11 cellular contexts compared by ENCODE assay signal in the genomic region with DNA sequence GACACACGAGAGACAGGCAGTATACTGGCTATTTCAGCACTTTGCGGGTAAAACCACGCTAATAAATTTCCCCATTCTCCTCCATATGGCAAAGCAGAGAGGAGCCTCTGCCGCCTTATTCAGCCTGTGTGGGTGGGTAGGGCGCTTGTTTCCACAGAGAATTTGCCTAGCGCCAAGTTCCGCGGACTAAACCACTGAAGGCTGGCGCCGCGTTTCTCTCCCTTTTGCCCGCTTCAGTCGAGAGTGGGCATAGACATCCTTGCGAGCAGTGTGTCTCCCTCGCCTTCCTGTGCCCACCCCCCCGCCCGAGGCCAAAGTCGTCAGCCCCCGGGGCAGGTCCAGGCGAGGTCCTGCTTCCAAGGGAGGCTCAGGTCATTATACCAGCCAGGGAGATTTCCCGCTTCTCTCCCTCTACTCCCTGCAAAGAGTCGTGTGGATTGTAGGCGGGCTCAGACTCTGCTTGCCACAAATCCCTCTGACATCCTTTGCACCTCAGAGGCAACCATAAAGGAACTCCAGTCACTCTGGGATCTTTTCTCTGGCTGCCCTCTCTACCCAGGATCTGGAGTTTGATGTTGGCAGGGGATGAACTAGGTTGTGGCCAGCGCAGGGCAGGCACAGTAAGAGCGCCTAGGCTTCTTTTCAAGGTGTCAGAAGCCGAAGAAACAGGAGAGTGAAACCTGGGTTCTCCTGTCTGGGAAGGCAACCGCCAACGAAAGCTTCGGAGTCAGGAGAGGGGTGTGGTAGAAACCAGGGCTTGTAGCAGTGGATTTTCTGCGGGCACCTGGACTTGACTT. TPM values are rescaled to one million over a fixed set of nuclear protein-coding genes. Genes with fewer than 3 reads are reported as not detected.
DNase-seq lines count a peak whose midpoint lies in the region; ATAC-seq, FAIRE-seq and TF ChIP-seq lines count a peak whose summit lies in the region.
"Had no signal": no experiment of that assay in that cellular context is flagged by ENCODE, and none has a peak within 500 bp of the region (broad histone marks: within the 10 kb centered on the region; RNA-seq: fewer than 3 reads in every experiment).

No MANE protein-coding gene starts in this region.

- H3K4me1 ChIP-seq in ascending aorta = peaks cover 0 to 10% of the 10 kb centered on the region in 2 donors
- peaks cover 0 to 2% of the 10 kb centered on the region in 2 donors for H3K4me1 ChIP-seq in kidney (ENCODE audit: control insufficient read depth in 1 of 2, insufficient read depth in 1 of 2, low read depth in 1 of 2, low read length in 2 of 2)
- no peaks in the 10 kb centered on the region for H3K4me1 ChIP-seq in skeletal muscle satellite cell (ENCODE audit: control insufficient read depth, insufficient read depth, low read length)
- peaks cover 0 to 10% of the 10 kb centered on the region in 2 donors for H3K4me1 ChIP-seq in thyroid gland

- FAIRE-seq in kidney (lab: Jason Lieb, UNC) = no peak

- 27 to 30% methylated on average over 27 to 29 of the region's 30 CpGs for WGBS in thyroid gland, 2 donors

- H3K36me3 ChIP-seq in H7 (replicated peaks; ENCODE audit: control insufficient read depth, insufficient read depth, low read length) (no peaks in the 10 kb centered on the region), ascending aorta (peaks cover 10 to 12% of the 10 kb centered on the region in 2 donors), kidney (ENCODE audit: control insufficient read depth in 1 of 2, insufficient read depth in 2 of 2, low read length in 2 of 2) (no peaks in the 10 kb centered on the region), skeletal muscle satellite cell (ENCODE audit: insufficient read depth, low read length) (peaks cover 35% of the 10 kb centered on the region), thyroid gland (peaks cover 0 to 11% of the 10 kb centered on the region in 2 donors)

- no peak for TF ChIP-seq POLR2A in thyroid gland (IDR thresholded peaks at IDR 0.05)

- no peak for ATAC-seq in GM19395 (IDR thresholded peaks at IDR 0.05; ENCODE audit: unreplicated experiment)
- ATAC-seq: naive thymus-derived CD8-positive, alpha-beta T cell had no signal

- H3K9me3 ChIP-seq in ascending aorta (no peaks in the 10 kb centered on the region), kidney (ENCODE audit: control insufficient read depth in 1 of 2, low read length in 2 of 2) (no peaks in the 10 kb centered on the region), skeletal muscle satellite cell (replicated peaks; ENCODE audit: low read length) (no peaks in the 10 kb centered on the region), thyroid gland (no peaks in the 10 kb centered on the region)

- H3K27me3 ChIP-seq in H7 (ENCODE audit: control insufficient read depth, insufficient read depth, low read length) (peaks cover 100% of the 10 kb centered on the region), ascending aorta (peaks cover 25% of the 10 kb centered on the region), skeletal muscle satellite cell (ENCODE audit: control insufficient read depth, insufficient read depth, low read length) (no peaks in the 10 kb centered on the region), thyroid gland (peaks cover 38% of the 10 kb centered on the region)

- H3K27ac ChIP-seq in ascending aorta (no peak overlapping the region), kidney (ENCODE audit: low read depth in 2 of 2, low read length in 2 of 2) (no peak overlapping the region), thyroid gland (no peak overlapping the region)

- no peak overlapping the region for H3K4me3 ChIP-seq in H7 (ENCODE audit: insufficient read depth, low read depth, low read length)
- peak overlapping the region; percentile 35 to 47 for H3K4me3 ChIP-seq in ascending aorta
- H3K4me3 ChIP-seq in kidney (ENCODE audit: low read length in 2 of 2) = no peak overlapping the region
- H3K4me3 ChIP-seq in skeletal muscle satellite cell (ENCODE audit: low read length) = peak overlapping the region; percentile 32
- H3K4me3 ChIP-seq in thyroid gland (replicated peaks in 1 of 3) = no peak overlapping the region

- DNase-seq in H7 (peak; percentile 58), ascending aorta (ENCODE audit: low spot score in 2 of 2) (no peak), kidney (peak; percentile 35), thyroid gland (no peak), UCSD-AML1 (lab: John Stamatoyannopoulos, UW; ENCODE audit: unreplicated experiment) (no peak), NCI-H1092 treated with DMSO at 0.1 percent for 48 hours (lab: John Stamatoyannopoulos, UW) (no peak)
- DNase-seq: caudate nucleus; naive thymus-derived CD8-positive, alpha-beta T cell; NCI-H2227 treated with DMSO at 0.1 percent for 48 hours had no signal

- H3K9ac ChIP-seq in kidney (ENCODE audit: low read length in 2 of 2) (no peak overlapping the region), skeletal muscle satellite cell (ENCODE audit: low read depth, low read length) (no peak overlapping the region)

- intact Hi-C loops in ascending aorta (cut with DNase I) = no loop called here
- intact Hi-C loops in kidney (cut with DNase I) = no loop called here
- intact Hi-C loops in thyroid gland (cut with DNase I) = no loop called here

- H3K4me2 ChIP-seq in skeletal muscle satellite cell (ENCODE audit: low read length) = peak overlapping the region; percentile 62

- no peak for TF ChIP-seq CTCF in ascending aorta (IDR thresholded peaks at IDR 0.05)
- no peak for TF ChIP-seq CTCF in kidney (IDR thresholded peaks at IDR 0.05; ENCODE audit: borderline replicate concordance, extremely low read depth, insufficient read depth)
- TF ChIP-seq CTCF in thyroid gland (IDR thresholded peaks at IDR 0.05) = no peak

RNA-seq across cellular contexts. Expression of a gene that starts 8.8 kb away (rescaled TPM):
- 0.21 TPM in 1 of 2 replicates, not detected in the other for total RNA-seq in H7 (2014; rRNA removed; shearing (Covaris generic))
- total RNA-seq in ascending aorta (39.3 TPM), kidney (8.2 TPM), thyroid gland (1 to 10 TPM; 3.1 to 5.1 (median 4.2) TPM)
- 4.7 TPM for polyA plus RNA-seq in kidney (ENCODE audit: insufficient read depth, low read depth, low replicate concordance)
- 3.8 and 3.9 TPM in 2 replicates for total RNA-seq in skeletal muscle satellite cell (2012; rRNA removed)
- polyA plus RNA-seq: naive thymus-derived CD8-positive, alpha-beta T cell had no signal

Comparison
In these comparisons a context has a peak if more than half of its experiments do, and no peak if none do; other contexts are left out.
1. DNase-seq: peak in H7 (single experiment) and kidney (single experiment); none in ascending aorta (0 of 2), thyroid gland (0 of 2), UCSD-AML1 (single experiment) and NCI-H1092 treated with DMSO at 0.1 percent for 48 hours (single experiment).
2. H3K4me3 ChIP-seq: peak in ascending aorta (2 of 2) and skeletal muscle satellite cell (single experiment); none in H7 (single experiment), kidney (0 of 2) and thyroid gland (0 of 3).